Comparison of ENCODE assay signal across 1 cellular context in genomic region chr17:49231563-49231894, GRCh38.
TF ChIP-seq lines count a peak whose summit lies in the region.

No MANE protein-coding gene starts in this region.

TF ChIP-seq in GM12878, 131 proteins besides CTCF, POLR2A, EP300 and RAD21:
- TF ChIP-seq RELA (IDR thresholded peaks at IDR 0.05; ENCODE audit: borderline replicate concordance, partially characterized antibody), result no peak
- TF ChIP-seq BMI1 (IDR thresholded peaks at IDR 0.05; ENCODE audit: borderline replicate concordance), result no peak
- no peak for TF ChIP-seq TCF12 (IDR thresholded peaks at IDR 0.05; ENCODE audit: low read depth, low read length)
- no peak for TF ChIP-seq USF2 (IDR thresholded peaks at IDR 0.05; ENCODE audit: borderline replicate concordance, low read depth, low read length)
- TF ChIP-seq PAX5 (IDR thresholded peaks at IDR 0.05; ENCODE audit: borderline replicate concordance, low read depth, low read length), result no peak
- TF ChIP-seq KAT2A (conservative IDR thresholded peaks at IDR 0.05; ENCODE audit: control insufficient read depth, low read depth, low read length), result no peak
- TF ChIP-seq IRF3 (IDR thresholded peaks at IDR 0.05), result no peak
- TF ChIP-seq TBL1XR1 (IDR thresholded peaks at IDR 0.05; ENCODE audit: low read depth, low read length), result no peak
- no peak for TF ChIP-seq BCL3 (IDR thresholded peaks at IDR 0.05; ENCODE audit: borderline replicate concordance, insufficient read depth, low read depth, low read length, poor library complexity, severe bottlenecking)
- no peak for TF ChIP-seq SUZ12 (IDR thresholded peaks at IDR 0.05; ENCODE audit: unreplicated experiment)
- no peak for TF ChIP-seq ASH2L (IDR thresholded peaks at IDR 0.05; ENCODE audit: borderline replicate concordance, low read depth)
- TF ChIP-seq, protein P1, sequence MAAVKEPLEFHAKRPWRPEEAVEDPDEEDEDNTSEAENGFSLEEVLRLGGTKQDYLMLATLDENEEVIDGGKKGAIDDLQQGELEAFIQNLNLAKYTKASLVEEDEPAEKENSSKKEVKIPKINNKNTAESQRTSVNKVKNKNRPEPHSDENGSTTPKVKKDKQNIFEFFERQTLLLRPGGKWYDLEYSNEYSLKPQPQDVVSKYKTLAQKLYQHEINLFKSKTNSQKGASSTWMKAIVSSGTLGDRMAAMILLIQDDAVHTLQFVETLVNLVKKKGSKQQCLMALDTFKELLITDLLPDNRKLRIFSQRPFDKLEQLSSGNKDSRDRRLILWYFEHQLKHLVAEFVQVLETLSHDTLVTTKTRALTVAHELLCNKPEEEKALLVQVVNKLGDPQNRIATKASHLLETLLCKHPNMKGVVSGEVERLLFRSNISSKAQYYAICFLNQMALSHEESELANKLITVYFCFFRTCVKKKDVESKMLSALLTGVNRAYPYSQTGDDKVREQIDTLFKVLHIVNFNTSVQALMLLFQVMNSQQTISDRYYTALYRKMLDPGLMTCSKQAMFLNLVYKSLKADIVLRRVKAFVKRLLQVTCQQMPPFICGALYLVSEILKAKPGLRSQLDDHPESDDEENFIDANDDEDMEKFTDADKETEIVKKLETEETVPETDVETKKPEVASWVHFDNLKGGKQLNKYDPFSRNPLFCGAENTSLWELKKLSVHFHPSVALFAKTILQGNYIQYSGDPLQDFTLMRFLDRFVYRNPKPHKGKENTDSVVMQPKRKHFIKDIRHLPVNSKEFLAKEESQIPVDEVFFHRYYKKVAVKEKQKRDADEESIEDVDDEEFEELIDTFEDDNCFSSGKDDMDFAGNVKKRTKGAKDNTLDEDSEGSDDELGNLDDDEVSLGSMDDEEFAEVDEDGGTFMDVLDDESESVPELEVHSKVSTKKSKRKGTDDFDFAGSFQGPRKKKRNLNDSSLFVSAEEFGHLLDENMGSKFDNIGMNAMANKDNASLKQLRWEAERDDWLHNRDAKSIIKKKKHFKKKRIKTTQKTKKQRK (IDR thresholded peaks at IDR 0.05; ENCODE audit: low read depth, low read length), result no peak
- no peak for TF ChIP-seq IKZF2 (IDR thresholded peaks at IDR 0.05)
- TF ChIP-seq STAT3 (IDR thresholded peaks at IDR 0.05; ENCODE audit: low read depth, low read length), result no peak
- TF ChIP-seq, protein P2, sequence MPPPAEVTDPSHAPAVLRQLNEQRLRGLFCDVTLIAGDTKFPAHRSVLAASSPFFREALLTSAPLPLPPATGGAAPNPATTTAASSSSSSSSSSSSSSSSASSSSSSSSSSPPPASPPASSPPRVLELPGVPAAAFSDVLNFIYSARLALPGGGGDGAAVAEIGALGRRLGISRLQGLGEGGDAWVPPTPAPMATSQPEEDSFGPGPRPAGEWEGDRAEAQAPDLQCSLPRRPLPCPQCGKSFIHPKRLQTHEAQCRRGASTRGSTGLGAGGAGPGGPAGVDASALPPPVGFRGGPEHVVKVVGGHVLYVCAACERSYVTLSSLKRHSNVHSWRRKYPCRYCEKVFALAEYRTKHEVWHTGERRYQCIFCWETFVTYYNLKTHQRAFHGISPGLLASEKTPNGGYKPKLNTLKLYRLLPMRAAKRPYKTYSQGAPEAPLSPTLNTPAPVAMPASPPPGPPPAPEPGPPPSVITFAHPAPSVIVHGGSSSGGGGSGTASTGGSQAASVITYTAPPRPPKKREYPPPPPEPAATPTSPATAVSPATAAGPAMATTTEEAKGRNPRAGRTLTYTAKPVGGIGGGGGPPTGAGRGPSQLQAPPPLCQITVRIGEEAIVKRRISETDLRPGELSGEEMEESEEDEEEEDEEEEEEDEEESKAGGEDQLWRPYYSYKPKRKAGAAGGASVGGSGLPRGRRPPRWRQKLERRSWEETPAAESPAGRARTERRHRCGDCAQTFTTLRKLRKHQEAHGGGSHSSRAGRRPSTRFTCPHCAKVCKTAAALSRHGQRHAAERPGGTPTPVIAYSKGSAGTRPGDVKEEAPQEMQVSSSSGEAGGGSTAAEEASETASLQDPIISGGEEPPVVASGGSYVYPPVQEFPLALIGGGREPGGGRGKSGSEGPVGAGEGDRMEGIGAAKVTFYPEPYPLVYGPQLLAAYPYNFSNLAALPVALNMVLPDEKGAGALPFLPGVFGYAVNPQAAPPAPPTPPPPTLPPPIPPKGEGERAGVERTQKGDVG (CRISPR knock-in tag; IDR thresholded peaks at IDR 0.05), result no peak
- no peak for TF ChIP-seq BACH1 (IDR thresholded peaks at IDR 0.05; ENCODE audit: borderline replicate concordance)
